8 cellular contexts compared by ENCODE assay signal in genomic region chr18:55405655-55406373, GRCh38.
DNase-seq lines count a peak whose midpoint lies in the region; ATAC-seq and TF ChIP-seq lines count a peak whose summit lies in the region.

No MANE protein-coding gene starts in this region.

- peak; percentile 17 for TF ChIP-seq CTCF in HFF-Myc (IDR thresholded peaks at IDR 0.05; ENCODE audit: low read depth, low read length, missing control alignments)
- TF ChIP-seq CTCF in cardiac fibroblast (IDR thresholded peaks at IDR 0.05; ENCODE audit: low read depth, low read length), result peak; percentile 25
- peak; percentile 15 for TF ChIP-seq CTCF in thoracic aorta (IDR thresholded peaks at IDR 0.05)
- TF ChIP-seq CTCF in CD14-positive monocyte (IDR thresholded peaks at IDR 0.05), result no peak

- H3K4me3 Mint-ChIP-seq in CD14-positive monocyte, result no peak overlapping the region

- peaks cover 0 to 2% (median 0%) of the 10 kb centered on the region in 7 donors for H3K9me3 Mint-ChIP-seq in CD14-positive monocyte

- H3K9me3 ChIP-seq in thoracic aorta, result no peaks in the 10 kb centered on the region

- intact Hi-C loops in left colon (cut with DNase I, micrococcal nuclease), result loop anchor here in 1 of 2 donors (10.0 kb wide), 1 partner anchor 161 kb away; no protein-coding TSS in a partner anchor
- intact Hi-C loops in CD14-positive monocyte (cut with micrococcal nuclease), result no loop called here

- DNase-seq in HFF-Myc (ENCODE audit: extremely low read depth, low read depth) (peak; percentile 91), NCI-H460 (ENCODE audit: extremely low read depth, low read depth) (peak; percentile 66), cardiac fibroblast (ENCODE audit: low read depth in 2 of 2) (peak; percentile 98 to 99), left colon (peak; percentile 37 to 43), thoracic aorta (ENCODE audit: low spot score) (peak; percentile 69), CD14-positive monocyte (ENCODE audit: low spot score) (no peak)

- ATAC-seq in left colon (no peak), thoracic aorta (ENCODE audit: insufficient number of reproducible peaks, low FRiP score, low read depth) (peak; percentile 65), HG02759 (IDR thresholded peaks at IDR 0.05; ENCODE audit: unreplicated experiment) (no peak), HG03432 (IDR thresholded peaks at IDR 0.05; ENCODE audit: unreplicated experiment) (no peak)

- H3K27ac Mint-ChIP-seq in CD14-positive monocyte, result peak overlapping the region in 1 of 7 donors; percentile 50

- peaks cover 4% of the 10 kb centered on the region for H3K4me1 Mint-ChIP-seq in CD14-positive monocyte

- H3K36me3 ChIP-seq in thoracic aorta, result no peaks in the 10 kb centered on the region

- H3K27ac ChIP-seq in thoracic aorta, result peak overlapping the region; percentile 68 to 72

- H3K4me3 ChIP-seq in HFF-Myc (replicated peaks; ENCODE audit: low read depth, low read length) (no peak overlapping the region), cardiac fibroblast (replicated peaks in 1 of 2; ENCODE audit: low read depth in 2 of 2, low read length in 2 of 2) (peak overlapping the region in 1 of 2 donors; percentile 11), thoracic aorta (peak overlapping the region; percentile 46)

- H3K27me3 Mint-ChIP-seq in CD14-positive monocyte (ENCODE audit: low read depth in 3 of 3), result peaks cover 0 to 2% (median 0%) of the 10 kb centered on the region in 3 donors

- H3K36me3 Mint-ChIP-seq in CD14-positive monocyte, result peaks cover 0 to 3% of the 10 kb centered on the region in 2 donors

- peaks cover 11 to 25% of the 10 kb centered on the region in 2 donors for H3K4me1 ChIP-seq in thoracic aorta (ENCODE audit: control insufficient read depth in 1 of 2, low read depth in 2 of 2)

- no peaks in the 10 kb centered on the region for H3K27me3 ChIP-seq in thoracic aorta (replicated peaks; ENCODE audit: insufficient read depth)
